Comparison of ENCODE assay signal across 11 cellular contexts in the genomic region with DNA sequence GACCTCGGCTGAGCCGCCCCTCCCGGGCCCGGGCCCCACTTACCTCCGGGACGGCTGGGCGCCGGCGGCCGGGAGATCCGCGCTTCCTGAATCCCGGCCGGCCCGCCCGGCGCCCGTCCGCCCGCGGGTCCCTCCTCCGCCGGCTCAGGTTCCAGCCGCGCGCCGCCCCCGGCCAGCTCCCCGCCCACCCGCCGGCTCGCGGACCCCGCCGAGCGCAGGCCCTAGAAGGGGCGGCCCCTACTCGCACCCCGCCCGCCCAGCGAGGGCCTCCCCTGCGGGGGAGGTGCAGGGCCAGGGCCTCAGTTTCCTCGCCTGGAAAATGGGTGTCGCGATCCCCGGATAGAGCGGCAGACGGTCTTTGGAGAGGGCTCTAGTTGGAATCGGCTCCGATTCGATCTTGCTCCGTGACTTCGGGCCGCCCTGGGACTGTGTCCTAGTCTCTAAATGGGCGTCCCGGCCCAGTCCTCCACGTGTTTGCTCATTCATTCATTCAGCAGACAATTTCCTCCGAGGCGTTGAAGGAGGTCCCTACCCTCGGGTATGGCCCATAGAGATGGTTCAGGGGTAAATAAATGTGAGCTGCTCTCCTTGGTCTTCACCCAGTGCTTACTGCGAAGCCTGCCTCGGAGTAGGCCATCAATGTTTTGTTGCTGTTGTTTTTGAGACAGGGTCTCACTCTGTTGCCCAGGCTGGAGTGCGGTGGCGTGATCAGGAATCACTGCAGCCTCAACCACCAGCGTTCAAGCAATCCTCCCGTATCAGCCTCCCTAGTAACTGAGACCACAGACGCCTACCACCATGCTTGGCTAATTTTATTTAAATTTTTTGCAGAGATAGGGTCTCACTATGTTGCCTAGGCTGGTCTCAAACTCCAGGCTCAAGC.
A peak's percentile ranks its signal among the peaks of the same experiment; 100 is the strongest.
DNase-seq lines count a peak whose midpoint lies in the region; ATAC-seq and TF ChIP-seq lines count a peak whose summit lies in the region.
"Had no signal": no experiment of that assay in that cellular context is flagged by ENCODE, and none has a peak within 500 bp of the region (broad histone marks: within the 10 kb centered on the region; RNA-seq: fewer than 3 reads in every experiment).

A gene (minus strand): TSS at position 92 of the 883 bp plus-strand sequence. CDS start 18,602 bp downstream, outside the sequence.

- H3K36me3 ChIP-seq in HEK293 (ENCODE audit: control insufficient read depth in 2 of 2, insufficient read depth in 1 of 2, low read length in 2 of 2) (no peaks in the 10 kb centered on the region), brain microvascular endothelial cell (replicated peaks) (no peaks in the 10 kb centered on the region), iPS-20b (ENCODE audit: insufficient read depth, low read depth, low read length) (no peaks in the 10 kb centered on the region)

- in situ Hi-C loops in brain microvascular endothelial cell (cut with HindIII; ENCODE audit: low pct_ligation_motif_present, low sequenced_read_pairs), result no loop called here

- TF ChIP-seq CTCF in HEK293 (tag by site-specific recombination; IDR thresholded peaks at IDR 0.05) (no peak), brain microvascular endothelial cell (IDR thresholded peaks at IDR 0.05; ENCODE audit: low read depth, low read length, missing control alignments) (no peak)

- no peak for DNase-seq in brain microvascular endothelial cell
- DNase-seq in GOT3 (lab: John Stamatoyannopoulos, UW), result no peak
- no peak for DNase-seq in NK-92 (lab: John Stamatoyannopoulos, UW; ENCODE audit: unreplicated experiment)
- DNase-seq in amygdala (lab: John Stamatoyannopoulos, UW), result no peak
- DNase-seq: activated B cell treated with CpG ODN at 0.5 μM for 24 hours, head of caudate nucleus, Kasumi-1 had no signal

- no peaks in the 10 kb centered on the region for H3K9me3 ChIP-seq in HEK293 (ENCODE audit: control insufficient read depth, insufficient read depth, low read depth, low read length)
- H3K9me3 ChIP-seq in iPS-20b (ENCODE audit: insufficient read depth, low read depth, low read length), result no peaks in the 10 kb centered on the region

- no peak within 1 kb of the TSS for H3K9ac ChIP-seq in iPS-20b (ENCODE audit: low read depth, low read length)

- H3K27ac ChIP-seq in HEK293 (ENCODE audit: extremely low read depth, low read depth, low read length) (no peak within 1 kb of the TSS), brain microvascular endothelial cell (no peak within 1 kb of the TSS), iPS-20b (ENCODE audit: low read length) (no peak within 1 kb of the TSS), skin epidermis (peak within 1 kb of the TSS in 15 of 21 experiments; percentile 23 to 88 (median 55))

- ATAC-seq in HG03039 (IDR thresholded peaks at IDR 0.05; ENCODE audit: unreplicated experiment), result no peak

- no peaks in the 10 kb centered on the region for H3K4me1 ChIP-seq in HEK293 (ENCODE audit: control insufficient read depth, insufficient read depth, low read length)
- H3K4me1 ChIP-seq in iPS-20b (ENCODE audit: insufficient read depth, low read length), result no peaks in the 10 kb centered on the region

- POLR2A ChIA-PET in HEK293 (lab: Yijun Ruan, JAX), result no interaction called here

- H3K27me3 ChIP-seq in brain microvascular endothelial cell (replicated peaks), result no peaks in the 10 kb centered on the region
- H3K27me3 ChIP-seq in iPS-20b (ENCODE audit: insufficient read depth, low read length), result peaks cover 4% of the 10 kb centered on the region; the same call in 1 of the 2 replicates

- CTCF ChIA-PET in HEK293 (lab: Yijun Ruan, JAX), result interaction anchor here (1.1 to 2.7 kb wide), 2 partner anchors 19 to 28 kb away, joined by 5 to 9 read pairs; no protein-coding TSS in a partner anchor

- H3K4me3 ChIP-seq in HEK293 (ENCODE audit: low read depth, low read length) (peak within 1 kb of the TSS; percentile 34), brain microvascular endothelial cell (ENCODE audit: low read depth, low read length) (peak within 1 kb of the TSS; percentile 63), iPS-20b (ENCODE audit: low read length) (peak within 1 kb of the TSS; percentile 58), skin epidermis (peak within 1 kb of the TSS; percentile 37 to 56 (median 52))

TF ChIP-seq in HEK293, 187 proteins besides CTCF, POLR2A, EP300 and RAD21:
- no peak for TF ChIP-seq ZNF530 (tag by site-specific recombination; IDR thresholded peaks at IDR 0.05; ENCODE audit: low read depth)
- 0 out of 2 replicates have a peak, but pooled peaks have one; percentile 16 for TF ChIP-seq SP2 (tag by site-specific recombination; IDR thresholded peaks at IDR 0.05)
- TF ChIP-seq ZNF76 (tag by site-specific recombination; IDR thresholded peaks at IDR 0.05; ENCODE audit: borderline replicate concordance, low read depth), result no peak
- TF ChIP-seq ZFHX2 (tag by site-specific recombination; conservative IDR thresholded peaks at IDR 0.05), result peak; percentile 45; the same call in 1 of the 2 replicates
- TF ChIP-seq ZNF830 (tag by site-specific recombination; IDR thresholded peaks at IDR 0.05; ENCODE audit: low read depth), result no peak
- no peak for TF ChIP-seq SCRT2 (tag by site-specific recombination; IDR thresholded peaks at IDR 0.05)
- peak; percentile 86 for TF ChIP-seq ZNF121 (tag by site-specific recombination; IDR thresholded peaks at IDR 0.05)
- TF ChIP-seq, protein P1, sequence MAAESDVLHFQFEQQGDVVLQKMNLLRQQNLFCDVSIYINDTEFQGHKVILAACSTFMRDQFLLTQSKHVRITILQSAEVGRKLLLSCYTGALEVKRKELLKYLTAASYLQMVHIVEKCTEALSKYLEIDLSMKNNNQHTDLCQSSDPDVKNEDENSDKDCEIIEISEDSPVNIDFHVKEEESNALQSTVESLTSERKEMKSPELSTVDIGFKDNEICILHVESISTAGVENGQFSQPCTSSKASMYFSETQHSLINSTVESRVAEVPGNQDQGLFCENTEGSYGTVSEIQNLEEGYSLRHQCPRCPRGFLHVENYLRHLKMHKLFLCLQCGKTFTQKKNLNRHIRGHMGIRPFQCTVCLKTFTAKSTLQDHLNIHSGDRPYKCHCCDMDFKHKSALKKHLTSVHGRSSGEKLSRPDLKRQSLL (tag by site-specific recombination; IDR thresholded peaks at IDR 0.05), result no peak
- TF ChIP-seq ZEB2 (tag by site-specific recombination; IDR thresholded peaks at IDR 0.05), result no peak

Comparison
In these comparisons a context has a peak if more than half of its experiments do, and no peak if none do; other contexts are left out.
1. H3K27ac ChIP-seq: peak in skin epidermis (15 of 21); none in HEK293 (single experiment), brain microvascular endothelial cell (single experiment) and iPS-20b (single experiment).
2. Peak in every context shown above with its lines, with median percentiles within 50 percentile points of each other: H3K4me3 ChIP-seq.